In the genomic region with DNA sequence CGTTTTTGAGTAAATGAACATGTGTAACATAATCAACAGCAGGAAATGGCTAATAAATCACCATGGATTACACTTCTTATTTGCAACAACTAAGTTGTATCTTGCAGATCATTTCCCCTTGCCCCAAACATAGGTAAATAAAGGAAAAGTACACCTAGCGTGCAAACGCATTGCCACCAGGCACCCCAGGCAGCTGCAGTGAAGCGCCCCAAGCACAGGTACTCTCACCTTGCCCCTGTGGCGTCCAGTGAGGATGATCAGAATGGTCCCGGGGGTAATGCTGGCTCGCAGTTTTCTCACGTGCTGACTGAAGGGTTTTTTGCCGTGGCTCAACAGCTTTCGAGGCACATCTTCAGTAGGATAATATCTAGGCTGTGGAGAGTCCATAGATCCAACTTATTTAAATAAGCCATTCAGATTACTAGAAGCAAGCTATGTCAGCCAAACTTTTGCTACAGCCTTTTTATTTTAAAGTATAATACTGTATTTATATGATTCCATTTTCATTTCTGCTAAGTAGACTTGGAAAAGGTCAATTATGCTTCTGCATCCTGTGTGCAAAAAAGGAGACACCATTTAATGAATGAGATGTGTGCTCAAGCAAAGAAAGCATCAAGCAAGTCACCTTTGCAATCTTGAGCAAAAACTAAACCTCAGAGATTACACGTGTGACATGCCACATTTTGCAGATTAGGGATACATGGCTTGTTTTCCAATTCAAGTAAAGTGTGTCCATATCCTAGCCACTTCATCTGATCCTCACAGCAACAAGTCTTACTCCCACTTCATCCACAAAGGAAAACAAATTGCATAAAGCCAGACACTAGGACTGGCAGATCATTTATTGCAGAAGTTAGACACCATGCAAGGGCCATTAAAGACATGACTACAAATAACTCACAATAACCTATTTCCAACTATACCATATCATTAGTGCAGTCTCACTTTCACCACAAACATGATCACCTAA, we compare ENCODE assay signal across 1 cellular context.
TF ChIP-seq lines count a peak whose summit lies in the region.

No MANE protein-coding gene starts in this region.

TF ChIP-seq in K562, 482 proteins besides CTCF, POLR2A, EP300 and RAD21:
- TF ChIP-seq, protein P1, sequence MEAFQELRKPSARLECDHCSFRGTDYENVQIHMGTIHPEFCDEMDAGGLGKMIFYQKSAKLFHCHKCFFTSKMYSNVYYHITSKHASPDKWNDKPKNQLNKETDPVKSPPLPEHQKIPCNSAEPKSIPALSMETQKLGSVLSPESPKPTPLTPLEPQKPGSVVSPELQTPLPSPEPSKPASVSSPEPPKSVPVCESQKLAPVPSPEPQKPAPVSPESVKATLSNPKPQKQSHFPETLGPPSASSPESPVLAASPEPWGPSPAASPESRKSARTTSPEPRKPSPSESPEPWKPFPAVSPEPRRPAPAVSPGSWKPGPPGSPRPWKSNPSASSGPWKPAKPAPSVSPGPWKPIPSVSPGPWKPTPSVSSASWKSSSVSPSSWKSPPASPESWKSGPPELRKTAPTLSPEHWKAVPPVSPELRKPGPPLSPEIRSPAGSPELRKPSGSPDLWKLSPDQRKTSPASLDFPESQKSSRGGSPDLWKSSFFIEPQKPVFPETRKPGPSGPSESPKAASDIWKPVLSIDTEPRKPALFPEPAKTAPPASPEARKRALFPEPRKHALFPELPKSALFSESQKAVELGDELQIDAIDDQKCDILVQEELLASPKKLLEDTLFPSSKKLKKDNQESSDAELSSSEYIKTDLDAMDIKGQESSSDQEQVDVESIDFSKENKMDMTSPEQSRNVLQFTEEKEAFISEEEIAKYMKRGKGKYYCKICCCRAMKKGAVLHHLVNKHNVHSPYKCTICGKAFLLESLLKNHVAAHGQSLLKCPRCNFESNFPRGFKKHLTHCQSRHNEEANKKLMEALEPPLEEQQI (IDR thresholded peaks at IDR 0.05): no peak
- TF ChIP-seq, protein P2, sequence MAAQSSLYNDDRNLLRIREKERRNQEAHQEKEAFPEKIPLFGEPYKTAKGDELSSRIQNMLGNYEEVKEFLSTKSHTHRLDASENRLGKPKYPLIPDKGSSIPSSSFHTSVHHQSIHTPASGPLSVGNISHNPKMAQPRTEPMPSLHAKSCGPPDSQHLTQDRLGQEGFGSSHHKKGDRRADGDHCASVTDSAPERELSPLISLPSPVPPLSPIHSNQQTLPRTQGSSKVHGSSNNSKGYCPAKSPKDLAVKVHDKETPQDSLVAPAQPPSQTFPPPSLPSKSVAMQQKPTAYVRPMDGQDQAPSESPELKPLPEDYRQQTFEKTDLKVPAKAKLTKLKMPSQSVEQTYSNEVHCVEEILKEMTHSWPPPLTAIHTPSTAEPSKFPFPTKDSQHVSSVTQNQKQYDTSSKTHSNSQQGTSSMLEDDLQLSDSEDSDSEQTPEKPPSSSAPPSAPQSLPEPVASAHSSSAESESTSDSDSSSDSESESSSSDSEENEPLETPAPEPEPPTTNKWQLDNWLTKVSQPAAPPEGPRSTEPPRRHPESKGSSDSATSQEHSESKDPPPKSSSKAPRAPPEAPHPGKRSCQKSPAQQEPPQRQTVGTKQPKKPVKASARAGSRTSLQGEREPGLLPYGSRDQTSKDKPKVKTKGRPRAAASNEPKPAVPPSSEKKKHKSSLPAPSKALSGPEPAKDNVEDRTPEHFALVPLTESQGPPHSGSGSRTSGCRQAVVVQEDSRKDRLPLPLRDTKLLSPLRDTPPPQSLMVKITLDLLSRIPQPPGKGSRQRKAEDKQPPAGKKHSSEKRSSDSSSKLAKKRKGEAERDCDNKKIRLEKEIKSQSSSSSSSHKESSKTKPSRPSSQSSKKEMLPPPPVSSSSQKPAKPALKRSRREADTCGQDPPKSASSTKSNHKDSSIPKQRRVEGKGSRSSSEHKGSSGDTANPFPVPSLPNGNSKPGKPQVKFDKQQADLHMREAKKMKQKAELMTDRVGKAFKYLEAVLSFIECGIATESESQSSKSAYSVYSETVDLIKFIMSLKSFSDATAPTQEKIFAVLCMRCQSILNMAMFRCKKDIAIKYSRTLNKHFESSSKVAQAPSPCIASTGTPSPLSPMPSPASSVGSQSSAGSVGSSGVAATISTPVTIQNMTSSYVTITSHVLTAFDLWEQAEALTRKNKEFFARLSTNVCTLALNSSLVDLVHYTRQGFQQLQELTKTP (IDR thresholded peaks at IDR 0.05; ENCODE audit: low read depth in 1 of 2, partially characterized antibody in 2 of 2): no peak
- 0 out of 2 replicates have a peak, but pooled peaks have one; percentile 3 for TF ChIP-seq NCOR1 (IDR thresholded peaks at IDR 0.05)
- TF ChIP-seq SIN3A (IDR thresholded peaks at IDR 0.05; ENCODE audit: borderline replicate concordance in 2 of 2, control insufficient read depth in 1 of 2, low read depth in 2 of 2, low read length in 2 of 2): 0 out of 4 replicates have a peak, but pooled peaks of 1 of the 2 experiments have one; percentile 18
- TF ChIP-seq, protein P3, sequence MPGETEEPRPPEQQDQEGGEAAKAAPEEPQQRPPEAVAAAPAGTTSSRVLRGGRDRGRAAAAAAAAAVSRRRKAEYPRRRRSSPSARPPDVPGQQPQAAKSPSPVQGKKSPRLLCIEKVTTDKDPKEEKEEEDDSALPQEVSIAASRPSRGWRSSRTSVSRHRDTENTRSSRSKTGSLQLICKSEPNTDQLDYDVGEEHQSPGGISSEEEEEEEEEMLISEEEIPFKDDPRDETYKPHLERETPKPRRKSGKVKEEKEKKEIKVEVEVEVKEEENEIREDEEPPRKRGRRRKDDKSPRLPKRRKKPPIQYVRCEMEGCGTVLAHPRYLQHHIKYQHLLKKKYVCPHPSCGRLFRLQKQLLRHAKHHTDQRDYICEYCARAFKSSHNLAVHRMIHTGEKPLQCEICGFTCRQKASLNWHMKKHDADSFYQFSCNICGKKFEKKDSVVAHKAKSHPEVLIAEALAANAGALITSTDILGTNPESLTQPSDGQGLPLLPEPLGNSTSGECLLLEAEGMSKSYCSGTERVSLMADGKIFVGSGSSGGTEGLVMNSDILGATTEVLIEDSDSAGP (CRISPR knock-in tag; IDR thresholded peaks at IDR 0.05): no peak
- TF ChIP-seq, protein P4, sequence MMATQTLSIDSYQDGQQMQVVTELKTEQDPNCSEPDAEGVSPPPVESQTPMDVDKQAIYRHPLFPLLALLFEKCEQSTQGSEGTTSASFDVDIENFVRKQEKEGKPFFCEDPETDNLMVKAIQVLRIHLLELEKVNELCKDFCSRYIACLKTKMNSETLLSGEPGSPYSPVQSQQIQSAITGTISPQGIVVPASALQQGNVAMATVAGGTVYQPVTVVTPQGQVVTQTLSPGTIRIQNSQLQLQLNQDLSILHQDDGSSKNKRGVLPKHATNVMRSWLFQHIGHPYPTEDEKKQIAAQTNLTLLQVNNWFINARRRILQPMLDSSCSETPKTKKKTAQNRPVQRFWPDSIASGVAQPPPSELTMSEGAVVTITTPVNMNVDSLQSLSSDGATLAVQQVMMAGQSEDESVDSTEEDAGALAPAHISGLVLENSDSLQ (IDR thresholded peaks at IDR 0.05): no peak
- TF ChIP-seq, protein P5, sequence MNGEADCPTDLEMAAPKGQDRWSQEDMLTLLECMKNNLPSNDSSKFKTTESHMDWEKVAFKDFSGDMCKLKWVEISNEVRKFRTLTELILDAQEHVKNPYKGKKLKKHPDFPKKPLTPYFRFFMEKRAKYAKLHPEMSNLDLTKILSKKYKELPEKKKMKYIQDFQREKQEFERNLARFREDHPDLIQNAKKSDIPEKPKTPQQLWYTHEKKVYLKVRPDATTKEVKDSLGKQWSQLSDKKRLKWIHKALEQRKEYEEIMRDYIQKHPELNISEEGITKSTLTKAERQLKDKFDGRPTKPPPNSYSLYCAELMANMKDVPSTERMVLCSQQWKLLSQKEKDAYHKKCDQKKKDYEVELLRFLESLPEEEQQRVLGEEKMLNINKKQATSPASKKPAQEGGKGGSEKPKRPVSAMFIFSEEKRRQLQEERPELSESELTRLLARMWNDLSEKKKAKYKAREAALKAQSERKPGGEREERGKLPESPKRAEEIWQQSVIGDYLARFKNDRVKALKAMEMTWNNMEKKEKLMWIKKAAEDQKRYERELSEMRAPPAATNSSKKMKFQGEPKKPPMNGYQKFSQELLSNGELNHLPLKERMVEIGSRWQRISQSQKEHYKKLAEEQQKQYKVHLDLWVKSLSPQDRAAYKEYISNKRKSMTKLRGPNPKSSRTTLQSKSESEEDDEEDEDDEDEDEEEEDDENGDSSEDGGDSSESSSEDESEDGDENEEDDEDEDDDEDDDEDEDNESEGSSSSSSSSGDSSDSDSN (IDR thresholded peaks at IDR 0.05; ENCODE audit: borderline replicate concordance in 1 of 2, low read depth in 2 of 2, low read length in 2 of 2): no peak
- TF ChIP-seq RBFOX2 (IDR thresholded peaks at IDR 0.05; ENCODE audit: low read depth, low read length): peak; percentile 65
- 0 out of 2 replicates have a peak, but pooled peaks have one; percentile 17 for TF ChIP-seq THRAP3 (IDR thresholded peaks at IDR 0.05; ENCODE audit: borderline replicate concordance)
TF ChIP-seq in K562: peak in this region for 4.
